ENCODE assay signal across 35 cellular contexts in genomic region chr2:495745-496275, GRCh38.
"Had no signal": no experiment of that assay in that cellular context is flagged by ENCODE, and none has a peak within 500 bp of the region (broad histone marks: within the 10 kb centered on the region; RNA-seq: fewer than 3 reads in every experiment).

No MANE protein-coding gene starts in this region.

- H3K36me3 Mint-ChIP-seq: activated CD8-positive, alpha-beta memory T cell treated with anti-CD3 and anti-CD28 coated beads, Interleukin-2, amount 10 ng/mL, durations not matched to agents 7 days and 5 days; activated naive CD4-positive, alpha-beta T cell treated with anti-CD3 and anti-CD28 coated beads, Interleukin-2, amount 50 U/mL, for 72 hours; activated naive CD8-positive, alpha-beta T cell treated with anti-CD3 and anti-CD28 coated beads for 36 hours had no signal

- H3K27me3 Mint-ChIP-seq: activated CD4-positive, alpha-beta memory T cell treated with anti-CD3 and anti-CD28 coated beads, Interleukin-2, amount 10 ng/mL, durations not matched to agents 7 days and 5 days had no signal

- H3K27me3 ChIP-seq: adrenal gland, body of pancreas, brain microvascular endothelial cell, breast epithelium had no signal

- H3K4me1 ChIP-seq: adrenal gland, body of pancreas, breast epithelium had no signal

- H3K4me3 ChIP-seq: adrenal gland, body of pancreas, breast epithelium had no signal

- H3K9me3 Mint-ChIP-seq: activated B cell treated with CpG ODN at 0.5 μM for 24 hours; activated CD4-positive, alpha-beta memory T cell treated with anti-CD3 and anti-CD28 coated beads, Interleukin-2, amount 10 ng/mL, durations not matched to agents 7 days and 5 days; activated CD4-positive, alpha-beta T cell treated with anti-CD3 and anti-CD28 coated beads, Interleukin-2, amount 10 ng/mL, durations not matched to agents 7 days and 5 days; activated naive CD4-positive, alpha-beta T cell treated with anti-CD3 and anti-CD28 coated beads for 36 hours; activated naive CD4-positive, alpha-beta T cell treated with anti-CD3 and anti-CD28 coated beads, Interleukin-2, amount 50 U/mL, for 72 hours; activated naive CD8-positive, alpha-beta T cell treated with anti-CD3 and anti-CD28 coated beads for 36 hours; activated T-cell treated with anti-CD3 and anti-CD28 coated beads, Interleukin-2, amount 50 U/mL, for 24 hours; activated T-cell treated with anti-CD3 and anti-CD28 coated beads, Interleukin-2, amount 50 U/mL, for 72 hours; activated T-helper 1 cell treated with anti-CD3 and anti-CD28 coated beads, Interleukin-12 subunit alpha, Interleukin-12 subunit beta, Interleukin-2, Interleukin-4 antibody, amounts not matched to agents 30 ng/mL and 10 ng/mL and 1 ng/mL, durations not matched to agents 14 hours and 24 hours and 36 hours; activated T-helper 17 cell treated with anti-CD3 and anti-CD28 coated beads, Interleukin-2, amount 50 U/mL, for 72 hours; T-helper 1 cell treated with Interleukin-12 subunit alpha and Interleukin-12 subunit beta and Interleukin-4 antibody, amounts not matched to agents 30 μg/mL and 1 μg/mL, for 36 hours; T-helper 2 cell treated with Interferon-gamma antibody and Interleukin-4, amounts not matched to agents 5 μg/mL and 100 μg/mL, for 36 hours had no signal

- H3K36me3 ChIP-seq: adrenal gland, brain microvascular endothelial cell, breast epithelium had no signal

- H3K4me1 Mint-ChIP-seq: activated B cell treated with CpG ODN at 0.5 μM for 24 hours; activated CD4-positive, alpha-beta memory T cell treated with anti-CD3 and anti-CD28 coated beads, Interleukin-2, amount 10 ng/mL, durations not matched to agents 7 days and 5 days; activated CD4-positive, alpha-beta T cell treated with anti-CD3 and anti-CD28 coated beads, Interleukin-2, amount 10 ng/mL, durations not matched to agents 7 days and 5 days; activated CD8-positive, alpha-beta memory T cell treated with anti-CD3 and anti-CD28 coated beads, Interleukin-2, amount 10 ng/mL, durations not matched to agents 7 days and 5 days; activated naive CD8-positive, alpha-beta T cell treated with anti-CD3 and anti-CD28 coated beads for 36 hours; activated T-helper 17 cell treated with anti-CD3 and anti-CD28 coated beads, Interleukin-2, amount 50 U/mL, for 72 hours had no signal

- ATAC-seq: activated CD8-positive, alpha-beta memory T cell treated with anti-CD3 and anti-CD28 coated beads, Interleukin-2, amount 10 ng/mL, durations not matched to agents 7 days and 5 days; activated CD8-positive, alpha-beta T cell treated with anti-CD3 and anti-CD28 coated beads, Interleukin-2, amount 10 ng/mL, durations not matched to agents 7 days and 5 days; activated naive CD4-positive, alpha-beta T cell treated with anti-CD3 and anti-CD28 coated beads, Interleukin-2, amount 50 U/mL, for 72 hours; activated T-cell treated with anti-CD3 and anti-CD28 coated beads, Interleukin-2, amount 50 U/mL, for 72 hours; activated T-helper 17 cell treated with anti-CD3 and anti-CD28 coated beads, Interleukin-2, amount 50 U/mL, for 72 hours; body of pancreas had no signal

- FAIRE-seq: astrocyte, TTC549 had no signal

- H3K9me3 ChIP-seq: adrenal gland, body of pancreas, breast epithelium had no signal

- H3K27ac Mint-ChIP-seq: activated B cell treated with CpG ODN at 0.5 μM for 24 hours; activated CD4-positive, alpha-beta memory T cell treated with anti-CD3 and anti-CD28 coated beads, Interleukin-2, amount 10 ng/mL, durations not matched to agents 7 days and 5 days; activated CD4-positive, alpha-beta T cell treated with anti-CD3 and anti-CD28 coated beads, Interleukin-2, amount 10 ng/mL, durations not matched to agents 7 days and 5 days; activated CD8-positive, alpha-beta memory T cell treated with anti-CD3 and anti-CD28 coated beads, Interleukin-2, amount 10 ng/mL, durations not matched to agents 7 days and 5 days; activated CD8-positive, alpha-beta T cell treated with anti-CD3 and anti-CD28 coated beads, Interleukin-2, amount 10 ng/mL, durations not matched to agents 7 days and 5 days; activated naive CD4-positive, alpha-beta T cell treated with anti-CD3 and anti-CD28 coated beads for 36 hours; activated naive CD4-positive, alpha-beta T cell treated with anti-CD3 and anti-CD28 coated beads, Interleukin-2, amount 50 U/mL, for 72 hours; activated naive CD8-positive, alpha-beta T cell treated with anti-CD3 and anti-CD28 coated beads for 36 hours; activated T-cell treated with anti-CD3 and anti-CD28 coated beads, Interleukin-2, amount 50 U/mL, for 24 hours; activated T-cell treated with anti-CD3 and anti-CD28 coated beads, Interleukin-2, amount 50 U/mL, for 72 hours; activated T-helper 1 cell treated with anti-CD3 and anti-CD28 coated beads, Interleukin-12 subunit alpha, Interleukin-12 subunit beta, Interleukin-2, Interleukin-4 antibody, amounts not matched to agents 30 ng/mL and 10 ng/mL and 1 ng/mL, durations not matched to agents 14 hours and 24 hours and 36 hours; activated T-helper 17 cell treated with anti-CD3 and anti-CD28 coated beads, Interleukin-2, amount 50 U/mL, for 72 hours; T-helper 1 cell treated with Interleukin-12 subunit alpha and Interleukin-12 subunit beta and Interleukin-4 antibody, amounts not matched to agents 30 μg/mL and 1 μg/mL, for 36 hours; T-helper 2 cell treated with Interferon-gamma antibody and Interleukin-4, amounts not matched to agents 5 μg/mL and 100 μg/mL, for 36 hours had no signal

- H3K4me3 Mint-ChIP-seq: activated B cell treated with CpG ODN at 0.5 μM for 24 hours; activated CD4-positive, alpha-beta memory T cell treated with anti-CD3 and anti-CD28 coated beads, Interleukin-2, amount 10 ng/mL, durations not matched to agents 7 days and 5 days; activated CD4-positive, alpha-beta T cell treated with anti-CD3 and anti-CD28 coated beads, Interleukin-2, amount 10 ng/mL, durations not matched to agents 7 days and 5 days; activated CD8-positive, alpha-beta memory T cell treated with anti-CD3 and anti-CD28 coated beads, Interleukin-2, amount 10 ng/mL, durations not matched to agents 7 days and 5 days; activated CD8-positive, alpha-beta T cell treated with anti-CD3 and anti-CD28 coated beads, Interleukin-2, amount 10 ng/mL, durations not matched to agents 7 days and 5 days; activated naive CD4-positive, alpha-beta T cell treated with anti-CD3 and anti-CD28 coated beads for 36 hours; activated naive CD8-positive, alpha-beta T cell treated with anti-CD3 and anti-CD28 coated beads for 36 hours; activated T-cell treated with anti-CD3 and anti-CD28 coated beads, Interleukin-2, amount 50 U/mL, for 24 hours; activated T-cell treated with anti-CD3 and anti-CD28 coated beads, Interleukin-2, amount 50 U/mL, for 72 hours; activated T-helper 1 cell treated with anti-CD3 and anti-CD28 coated beads, Interleukin-12 subunit alpha, Interleukin-12 subunit beta, Interleukin-2, Interleukin-4 antibody, amounts not matched to agents 30 ng/mL and 10 ng/mL and 1 ng/mL, durations not matched to agents 14 hours and 24 hours and 36 hours; activated T-helper 17 cell treated with anti-CD3 and anti-CD28 coated beads, Interleukin-2, amount 50 U/mL, for 72 hours; T-helper 1 cell treated with Interleukin-12 subunit alpha and Interleukin-12 subunit beta and Interleukin-4 antibody, amounts not matched to agents 30 μg/mL and 1 μg/mL, for 36 hours; T-helper 2 cell treated with Interferon-gamma antibody and Interleukin-4, amounts not matched to agents 5 μg/mL and 100 μg/mL, for 36 hours had no signal

- DNase-seq: activated B cell treated with CpG ODN at 0.5 μM for 24 hours; activated CD4-positive, alpha-beta memory T cell treated with anti-CD3 and anti-CD28 coated beads, Interleukin-2, amount 10 ng/mL, durations not matched to agents 7 days and 5 days; activated CD4-positive, alpha-beta T cell treated with anti-CD3 and anti-CD28 coated beads for 4 hours; activated CD4-positive, alpha-beta T cell treated with anti-CD3 and anti-CD28 coated beads, Interleukin-2, amount 10 ng/mL, durations not matched to agents 7 days and 5 days; activated CD4-positive, alpha-beta T cell treated with anti-CD3 and anti-CD28 coated beads, Interleukin-2, amount 50 U/mL, for 48 hours; activated CD4-positive, CD25-positive, alpha-beta regulatory T cell treated with anti-CD3 and anti-CD28 coated beads, Interleukin-2, amount 50 U/mL, for 72 hours; activated CD8-positive, alpha-beta memory T cell treated with anti-CD3 and anti-CD28 coated beads for 24 hours; activated CD8-positive, alpha-beta memory T cell treated with anti-CD3 and anti-CD28 coated beads, Interleukin-2, amount 10 ng/mL, durations not matched to agents 7 days and 5 days; activated CD8-positive, alpha-beta memory T cell treated with anti-CD3 and anti-CD28 coated beads, Interleukin-2, amount 50 U/mL, for 48 hours; activated CD8-positive, alpha-beta T cell treated with anti-CD3 and anti-CD28 coated beads, Interleukin-2, amount 10 ng/mL, durations not matched to agents 7 days and 5 days; activated effector memory CD4-positive, alpha-beta T cell treated with anti-CD3 and anti-CD28 coated beads, Interleukin-2, amount 50 U/mL, for 16 hours; activated gamma-delta T cell treated with Interleukin-2 at 50 U/mL for 16 hours; activated naive CD4-positive, alpha-beta T cell; activated naive CD4-positive, alpha-beta T cell treated with anti-CD3 and anti-CD28 coated beads for 36 hours; activated naive CD4-positive, alpha-beta T cell treated with anti-CD3 and anti-CD28 coated beads, Interleukin-2, amount 50 U/mL, for 16 hours; activated naive CD8-positive, alpha-beta T cell treated with anti-CD3 and anti-CD28 coated beads for 36 hours; activated T-cell treated with anti-CD3 and anti-CD28 coated beads, Interleukin-2, amount 50 U/mL, for 24 hours; activated T-cell treated with anti-CD3 and anti-CD28 coated beads, Interleukin-2, amount 50 U/mL, for 72 hours; adrenal gland; amniotic stem cell; aorta; body of pancreas; brain microvascular endothelial cell; central memory CD4-positive, alpha-beta T cell; T-helper 2 cell; T-helper 9 cell had no signal

- H3K27ac ChIP-seq: adrenal gland, body of pancreas, brain microvascular endothelial cell, breast epithelium, VCaP had no signal
